Comparison of ENCODE assay signal across 25 cellular contexts in genomic region chr10:46265981-46266505, GRCh38. TPM values are rescaled to one million over a fixed set of nuclear protein-coding genes. Genes with fewer than 3 reads are reported as not detected.
DNase-seq lines count a peak whose midpoint lies in the region; ATAC-seq and TF ChIP-seq lines count a peak whose summit lies in the region.
"Had no signal": no experiment of that assay in that cellular context is flagged by ENCODE, and none has a peak within 500 bp of the region (broad histone marks: within the 10 kb centered on the region; RNA-seq: fewer than 3 reads in every experiment).

No MANE protein-coding gene starts in this region.

- H3K4me1 Mint-ChIP-seq in activated naive CD4-positive, alpha-beta T cell treated with anti-CD3 and anti-CD28 coated beads, Interleukin-2, amount 10 ng/mL, durations not matched to agents 7 days and 5 days = peaks cover 26% of the 10 kb centered on the region
- H3K4me1 Mint-ChIP-seq in glutamatergic neuron (ENCODE audit: low read depth, unreplicated experiment) = peaks cover 11% of the 10 kb centered on the region
- no peaks in the 10 kb centered on the region for H3K4me1 Mint-ChIP-seq in type B pancreatic cell (ENCODE audit: unreplicated experiment)

- no peak for TF ChIP-seq CTCF in glutamatergic neuron (IDR thresholded peaks at IDR 0.05; ENCODE audit: partially characterized antibody, unreplicated experiment)
- no peak for TF ChIP-seq CTCF in type B pancreatic cell (conservative IDR thresholded peaks at IDR 0.05)

- no peak overlapping the region for H3K27ac Mint-ChIP-seq in activated naive CD4-positive, alpha-beta T cell treated with anti-CD3 and anti-CD28 coated beads, Interleukin-2, amount 10 ng/mL, durations not matched to agents 7 days and 5 days
- H3K27ac Mint-ChIP-seq in activated naive CD4-positive, alpha-beta T cell treated with anti-CD3 and anti-CD28 coated beads, Interleukin-2, amount 50 U/mL, for 72 hours = no peak overlapping the region
- H3K27ac Mint-ChIP-seq in glutamatergic neuron (ENCODE audit: unreplicated experiment) (peak overlapping the region; percentile 88), type B pancreatic cell (no peak overlapping the region)
- H3K27ac Mint-ChIP-seq: nephron, progenitor cell of endocrine pancreas had no signal

- H3K9me3 Mint-ChIP-seq in activated naive CD4-positive, alpha-beta T cell treated with anti-CD3 and anti-CD28 coated beads, Interleukin-2, amount 10 ng/mL, durations not matched to agents 7 days and 5 days = no peaks in the 10 kb centered on the region
- H3K9me3 Mint-ChIP-seq in activated naive CD4-positive, alpha-beta T cell treated with anti-CD3 and anti-CD28 coated beads, Interleukin-2, amount 50 U/mL, for 72 hours = no peaks in the 10 kb centered on the region
- H3K9me3 Mint-ChIP-seq in glutamatergic neuron (ENCODE audit: unreplicated experiment) (peaks cover 10% of the 10 kb centered on the region), type B pancreatic cell (no peaks in the 10 kb centered on the region)
- H3K9me3 Mint-ChIP-seq: CD8-positive, alpha-beta memory T cell; nephron had no signal

- H3K27me3 Mint-ChIP-seq in activated naive CD4-positive, alpha-beta T cell treated with anti-CD3 and anti-CD28 coated beads, Interleukin-2, amount 10 ng/mL, durations not matched to agents 7 days and 5 days = no peaks in the 10 kb centered on the region
- H3K27me3 Mint-ChIP-seq in glutamatergic neuron (ENCODE audit: unreplicated experiment) (peaks cover 7% of the 10 kb centered on the region), type B pancreatic cell (no peaks in the 10 kb centered on the region)
- H3K27me3 Mint-ChIP-seq: CD8-positive, alpha-beta memory T cell; progenitor cell of endocrine pancreas had no signal

- CTCF ChIA-PET in activated naive CD4-positive, alpha-beta T cell treated with anti-CD3 and anti-CD28 coated beads, Interleukin-2, amount 10 ng/mL, durations not matched to agents 7 days and 5 days (lab: Charles Lee) = no interaction called here

- in situ Hi-C loops in KBM-7 (cut with MboI; ENCODE audit: low pct_unique_long_range_greater_than_20kb, low sequenced_read_pairs) = no loop called here

- peaks cover 13% of the 10 kb centered on the region for H3K36me3 Mint-ChIP-seq in activated naive CD4-positive, alpha-beta T cell treated with anti-CD3 and anti-CD28 coated beads, Interleukin-2, amount 10 ng/mL, durations not matched to agents 7 days and 5 days
- H3K36me3 Mint-ChIP-seq in activated naive CD4-positive, alpha-beta T cell treated with anti-CD3 and anti-CD28 coated beads, Interleukin-2, amount 50 U/mL, for 72 hours = peaks cover 0 to 8% of the 10 kb centered on the region in 2 donors
- H3K36me3 Mint-ChIP-seq in glutamatergic neuron (ENCODE audit: unreplicated experiment) = no peaks in the 10 kb centered on the region
- no peaks in the 10 kb centered on the region for H3K36me3 Mint-ChIP-seq in type B pancreatic cell

- ATAC-seq in activated naive CD4-positive, alpha-beta T cell treated with anti-CD3 and anti-CD28 coated beads, Interleukin-2, amount 50 U/mL, for 72 hours = no peak
- ATAC-seq: gastrocnemius medialis had no signal

- DNase-seq in activated naive CD4-positive, alpha-beta T cell treated with anti-CD3 and anti-CD28 coated beads, Interleukin-2, amount 10 ng/mL, durations not matched to agents 7 days and 5 days = no peak
- DNase-seq in activated naive CD4-positive, alpha-beta T cell treated with anti-CD3 and anti-CD28 coated beads, Interleukin-2, amount 50 U/mL, for 72 hours (ENCODE audit: low spot score in 2 of 2) = no peak
- peak; percentile 87 for DNase-seq in NCI-H2171 treated with DMSO at 0.1 percent for 48 hours (lab: John Stamatoyannopoulos, UW)
- peak; percentile 79 for DNase-seq in glutamatergic neuron
- peak; percentile 62 for DNase-seq in type B pancreatic cell (ENCODE audit: extremely low spot score, unreplicated experiment)
- DNase-seq in cortex of kidney (lab: John Stamatoyannopoulos, UW) = no peak
- no peak for DNase-seq in COLO829 (ENCODE audit: low spot score)
- no peak for DNase-seq in KBM-7
- DNase-seq: amniotic stem cell, gastrocnemius medialis, KG1, kidney glomerular epithelial cell, mesenchymal stem cell, NCI-H2081, NCI-H526, SHP77 treated with DMSO at 0.1 percent for 48 hours, uterus had no signal

- peak overlapping the region; percentile 13 for H3K4me3 Mint-ChIP-seq in activated naive CD4-positive, alpha-beta T cell treated with anti-CD3 and anti-CD28 coated beads, Interleukin-2, amount 10 ng/mL, durations not matched to agents 7 days and 5 days
- peak overlapping the region; percentile 52 for H3K4me3 Mint-ChIP-seq in glutamatergic neuron (ENCODE audit: unreplicated experiment)
- no peak overlapping the region for H3K4me3 Mint-ChIP-seq in type B pancreatic cell
- H3K4me3 Mint-ChIP-seq: nephron had no signal

RNA-seq across cellular contexts. Expression of gene ANTXRL, which starts 20.8 kb away (rescaled TPM):
- total RNA-seq in activated naive CD4-positive, alpha-beta T cell treated with anti-CD3 and anti-CD28 coated beads, Interleukin-2, amount 50 U/mL, for 72 hours = not detected
- total RNA-seq in glutamatergic neuron (ENCODE audit: unreplicated experiment) = not detected
- not detected in 2 replicates for total RNA-seq in type B pancreatic cell (ENCODE audit: low replicate concordance)
- total RNA-seq: activated CD8-positive, alpha-beta memory T cell treated with anti-CD3 and anti-CD28 coated beads for 36 hours; CD8-positive, alpha-beta memory T cell; Daoy; gastrocnemius medialis; progenitor cell of endocrine pancreas; skeletal muscle tissue; subcutaneous adipose tissue; T-helper 1 cell treated with Interleukin-12 subunit alpha and Interleukin-12 subunit beta and Interleukin-4 antibody, amounts not matched to agents 30 ng/mL and 1 ng/mL, for 36 hours had no signal

Comparison
In these comparisons a context has a peak if more than half of its experiments do, and no peak if none do; other contexts are left out.
1. DNase-seq: peak in NCI-H2171 treated with DMSO at 0.1 percent for 48 hours (single experiment), glutamatergic neuron (single experiment) and type B pancreatic cell (single experiment); none in activated naive CD4-positive, alpha-beta T cell treated with anti-CD3 and anti-CD28 coated beads, Interleukin-2, amount 10 ng/mL, durations not matched to agents 7 days and 5 days (single experiment), activated naive CD4-positive, alpha-beta T cell treated with anti-CD3 and anti-CD28 coated beads, Interleukin-2, amount 50 U/mL, for 72 hours (0 of 2), cortex of kidney (single experiment), COLO829 (single experiment) and KBM-7 (single experiment).